17 cellular contexts compared by ENCODE assay signal in genomic region chr7:126222782-126223181, GRCh38.
A peak's percentile ranks its signal among the peaks of the same experiment; 100 is the strongest.
DNase-seq lines count a peak whose midpoint lies in the region; ATAC-seq and TF ChIP-seq lines count a peak whose summit lies in the region.
"Had no signal": no experiment of that assay in that cellular context is flagged by ENCODE, and none has a peak within 500 bp of the region (broad histone marks: within the 10 kb centered on the region; RNA-seq: fewer than 3 reads in every experiment).

No MANE protein-coding gene starts in this region.

- H3K27me3 ChIP-seq in right cardiac atrium (ENCODE audit: control insufficient read depth, insufficient read depth), result no peaks in the 10 kb centered on the region
- H3K27me3 ChIP-seq: BE2C had no signal

- no peaks in the 10 kb centered on the region for H3K27me3 Mint-ChIP-seq in chondrocyte (ENCODE audit: low read depth)
- no peaks in the 10 kb centered on the region for H3K27me3 Mint-ChIP-seq in activated T-helper 1 cell treated with anti-CD3 and anti-CD28 coated beads, Interleukin-12 subunit alpha, Interleukin-12 subunit beta, Interleukin-2, Interleukin-4 antibody, amounts not matched to agents 30 ng/mL and 10 ng/mL and 1 ng/mL, durations not matched to agents 14 hours and 24 hours and 36 hours (ENCODE audit: insufficient read depth)
- H3K27me3 Mint-ChIP-seq: CD4-positive, CD25-positive, alpha-beta regulatory T cell had no signal

- H3K4me3 Mint-ChIP-seq in chondrocyte (ENCODE audit: unreplicated experiment), result no peak overlapping the region
- H3K4me3 Mint-ChIP-seq in activated T-helper 1 cell treated with anti-CD3 and anti-CD28 coated beads, Interleukin-12 subunit alpha, Interleukin-12 subunit beta, Interleukin-2, Interleukin-4 antibody, amounts not matched to agents 30 ng/mL and 10 ng/mL and 1 ng/mL, durations not matched to agents 14 hours and 24 hours and 36 hours, result no peak overlapping the region
- H3K4me3 Mint-ChIP-seq: CD4-positive, CD25-positive, alpha-beta regulatory T cell; CD8-positive, alpha-beta memory T cell; GM23338 had no signal

- no peak for TF ChIP-seq CTCF in chondrocyte (IDR thresholded peaks at IDR 0.05)

- H3K9me3 ChIP-seq in right cardiac atrium (ENCODE audit: control insufficient read depth, low read length), result no peaks in the 10 kb centered on the region
- H3K9me3 ChIP-seq: BE2C, Caco-2 had no signal

- H3K36me3 Mint-ChIP-seq in chondrocyte (ENCODE audit: low read depth), result peaks cover 2% of the 10 kb centered on the region
- H3K36me3 Mint-ChIP-seq in activated T-helper 1 cell treated with anti-CD3 and anti-CD28 coated beads, Interleukin-12 subunit alpha, Interleukin-12 subunit beta, Interleukin-2, Interleukin-4 antibody, amounts not matched to agents 30 ng/mL and 10 ng/mL and 1 ng/mL, durations not matched to agents 14 hours and 24 hours and 36 hours (ENCODE audit: low read depth), result no peaks in the 10 kb centered on the region
- H3K36me3 Mint-ChIP-seq: CD4-positive, CD25-positive, alpha-beta regulatory T cell; CD8-positive, alpha-beta memory T cell had no signal

- no peaks in the 10 kb centered on the region for H3K4me1 Mint-ChIP-seq in chondrocyte (ENCODE audit: low read depth)
- H3K4me1 Mint-ChIP-seq in activated T-helper 1 cell treated with anti-CD3 and anti-CD28 coated beads, Interleukin-12 subunit alpha, Interleukin-12 subunit beta, Interleukin-2, Interleukin-4 antibody, amounts not matched to agents 30 ng/mL and 10 ng/mL and 1 ng/mL, durations not matched to agents 14 hours and 24 hours and 36 hours (ENCODE audit: low read depth), result no peaks in the 10 kb centered on the region
- H3K4me1 Mint-ChIP-seq: CD4-positive, CD25-positive, alpha-beta regulatory T cell; CD8-positive, alpha-beta memory T cell; GM23338 had no signal

- peak; percentile 55 for ATAC-seq in GM21529 (IDR thresholded peaks at IDR 0.05; ENCODE audit: unreplicated experiment)
- ATAC-seq in HG03442 (IDR thresholded peaks at IDR 0.05; ENCODE audit: unreplicated experiment), result peak; percentile 35
- ATAC-seq in HG03571 (IDR thresholded peaks at IDR 0.05; ENCODE audit: unreplicated experiment), result no peak
- ATAC-seq in right cardiac atrium, result no peak
- ATAC-seq: GM23338, K562 had no signal

- peaks cover 13% of the 10 kb centered on the region for H3K9me3 Mint-ChIP-seq in chondrocyte (ENCODE audit: low read depth)
- H3K9me3 Mint-ChIP-seq in activated T-helper 1 cell treated with anti-CD3 and anti-CD28 coated beads, Interleukin-12 subunit alpha, Interleukin-12 subunit beta, Interleukin-2, Interleukin-4 antibody, amounts not matched to agents 30 ng/mL and 10 ng/mL and 1 ng/mL, durations not matched to agents 14 hours and 24 hours and 36 hours, result peaks cover 7% of the 10 kb centered on the region

- H3K27ac Mint-ChIP-seq in chondrocyte (ENCODE audit: unreplicated experiment), result no peak overlapping the region
- H3K27ac Mint-ChIP-seq in activated T-helper 1 cell treated with anti-CD3 and anti-CD28 coated beads, Interleukin-12 subunit alpha, Interleukin-12 subunit beta, Interleukin-2, Interleukin-4 antibody, amounts not matched to agents 30 ng/mL and 10 ng/mL and 1 ng/mL, durations not matched to agents 14 hours and 24 hours and 36 hours, result no peak overlapping the region
- H3K27ac Mint-ChIP-seq: CD4-positive, CD25-positive, alpha-beta regulatory T cell; CD8-positive, alpha-beta memory T cell; GM23338 had no signal

- intact Hi-C loops in activated T-helper 1 cell treated with anti-CD3 and anti-CD28 coated beads, Interleukin-12 subunit alpha, Interleukin-12 subunit beta, Interleukin-2, Interleukin-4 antibody, amounts not matched to agents 30 ng/mL and 10 ng/mL and 1 ng/mL, durations not matched to agents 14 hours and 24 hours and 36 hours (cut with micrococcal nuclease), result no loop called here
- intact Hi-C loops in right cardiac atrium (cut with DNase I), result no loop called here

- peak; percentile 38 for DNase-seq in chondrocyte (ENCODE audit: low spot score)
- DNase-seq in activated T-helper 1 cell treated with anti-CD3 and anti-CD28 coated beads, Interleukin-12 subunit alpha, Interleukin-12 subunit beta, Interleukin-2, Interleukin-4 antibody, amounts not matched to agents 30 ng/mL and 10 ng/mL and 1 ng/mL, durations not matched to agents 14 hours and 24 hours and 36 hours (ENCODE audit: low spot score), result no peak
- DNase-seq in right cardiac atrium, result no peak
- DNase-seq in RKO (ENCODE audit: low spot score), result no peak
- DNase-seq: ACHN; BE2C; C1 segment of cervical spinal cord; Caco-2; CD4-positive, CD25-positive, alpha-beta regulatory T cell; CD8-positive, alpha-beta memory T cell; HCEC 1CT; IMR-90 had no signal

- no peak overlapping the region for H3K27ac ChIP-seq in right cardiac atrium (ENCODE audit: low read length)

- no peak overlapping the region for H3K4me3 ChIP-seq in right cardiac atrium (ENCODE audit: low read length)
- H3K4me3 ChIP-seq: GM23338, K562 had no signal

- H3K4me1 ChIP-seq in right cardiac atrium (ENCODE audit: control insufficient read depth, insufficient read depth, low read length), result no peaks in the 10 kb centered on the region
- H3K4me1 ChIP-seq: BE2C, Caco-2 had no signal

- whole genome bisulfite sequencing in right cardiac atrium, result 69% methylated on average over 3 of the region's 3 CpGs

Comparison
In these comparisons a context has a peak if more than half of its experiments do, and no peak if none do; other contexts are left out.
1. ATAC-seq: peak in GM21529 (single experiment) and HG03442 (single experiment); none in HG03571 (single experiment) and right cardiac atrium (0 of 2).